ENCODE assay signal across 8 cellular contexts in genomic region chr19:47391510-47392223, GRCh38. TPM values are rescaled to one million over a fixed set of nuclear protein-coding genes. Genes with fewer than 3 reads are reported as not detected.
DNase-seq lines count a peak whose midpoint lies in the region; ATAC-seq and TF ChIP-seq lines count a peak whose summit lies in the region.

No MANE protein-coding gene starts in this region.

- H2AFZ ChIP-seq in GM23248, result no peak overlapping the region

- in situ Hi-C loops in GM23248 (cut with MboI), result no loop called here

- 32 to 35% methylated on average over 15 of the region's 15 CpGs for WGBS in GM23248 (ENCODE audit: low coverage in 1 of 2, low lambda C conversion rate in 2 of 2, missing lambda C conversion rate in 2 of 2), 2 experiments
- 32 to 37% methylated on average over 15 of the region's 15 CpGs for WGBS in lung, 2 donors

- H3K9me3 ChIP-seq in GM23248 (ENCODE audit: low read depth) (no peaks in the 10 kb centered on the region), lung (ENCODE audit: control insufficient read depth in 2 of 2, insufficient read depth in 1 of 2, low read length in 1 of 2) (no peaks in the 10 kb centered on the region)

- H3K4me3 ChIP-seq in AG10803 (ENCODE audit: low read length), result no peak overlapping the region
- H3K4me3 ChIP-seq in GM23248, result no peak overlapping the region
- no peak overlapping the region for H3K4me3 ChIP-seq in lung

- H3K27me3 ChIP-seq in GM23248 (replicated peaks; ENCODE audit: insufficient read depth) (0 out of 2 replicates have a peak, but pooled peaks cover 4% of the 10 kb centered on the region), lung (ENCODE audit: control insufficient read depth, insufficient read depth) (no peaks in the 10 kb centered on the region)

- H3K27ac ChIP-seq in GM23248, result no peak overlapping the region
- H3K27ac ChIP-seq in lung (ENCODE audit: low read depth in 1 of 2, low read length in 1 of 2), result no peak overlapping the region

- ATAC-seq in lung (ENCODE audit: insufficient read depth, low FRiP score) (peak; percentile 67), HG03442 (IDR thresholded peaks at IDR 0.05; ENCODE audit: unreplicated experiment) (no peak)

- H3K79me2 ChIP-seq in GM23248 (ENCODE audit: insufficient read depth), result no peaks in the 10 kb centered on the region

- H3F3A ChIP-seq in GM23248 (ENCODE audit: insufficient read depth), result no peaks in the 10 kb centered on the region

- H3K36me3 ChIP-seq in GM23248 (ENCODE audit: low read depth) (no peaks in the 10 kb centered on the region), lung (ENCODE audit: control insufficient read depth in 2 of 2, insufficient read depth in 2 of 2, low read length in 2 of 2) (no peaks in the 10 kb centered on the region)

- H3K9ac ChIP-seq in GM23248, result no peak overlapping the region

- peak; percentile 64 for DNase-seq in AG10803 (ENCODE audit: low read depth)
- peak; percentile 76 for DNase-seq in GM23248
- peak; percentile 71 for DNase-seq in NCI-H748 (lab: John Stamatoyannopoulos, UW; ENCODE audit: unreplicated experiment)
- DNase-seq in activated CD4-positive, alpha-beta T cell treated with anti-CD3 and anti-CD28 coated beads, Interleukin-2, amount 50 U/mL, for 4 hours, result peak; percentile 79 to 82
- peak; percentile 85 for DNase-seq in ecto neural progenitor cell (ENCODE audit: low spot score)
- DNase-seq in lung (ENCODE audit: low spot score), result peak; percentile 84
- peak; percentile 70 for DNase-seq in stimulated activated CD8-positive, alpha-beta memory T cell treated with anti-CD3 and anti-CD28 coated beads, Interleukin-15, amount 100 ng/mL, for 1 hour (ENCODE audit: low read depth)

- no peaks in the 10 kb centered on the region for H4K20me1 ChIP-seq in GM23248 (ENCODE audit: insufficient read depth)

- H3K9me2 ChIP-seq in GM23248 (ENCODE audit: insufficient read depth), result no peaks in the 10 kb centered on the region

- no peak overlapping the region for H3K4me2 ChIP-seq in GM23248 (ENCODE audit: unreplicated experiment)

- TF ChIP-seq CTCF in AG10803 (conservative IDR thresholded peaks at IDR 0.05; ENCODE audit: low read length) (peak; percentile 93), lung (IDR thresholded peaks at IDR 0.05; ENCODE audit: control extremely low read depth, extremely low read depth) (peak; percentile 65)

- H3K4me1 ChIP-seq in GM23248 (ENCODE audit: insufficient read depth), result no peaks in the 10 kb centered on the region
- H3K4me1 ChIP-seq in lung (ENCODE audit: control insufficient read depth in 2 of 2, insufficient read depth in 2 of 2, low read length in 2 of 2), result no peaks in the 10 kb centered on the region

RNA-seq across cellular contexts. Expression of gene MEIS3, which starts 27.7 kb away (rescaled TPM):
- total RNA-seq in GM23248 (2014; rRNA removed; shearing (Covaris generic)), result 51.5 and 56.1 TPM in 2 replicates
- polyA plus RNA-seq in GM23248 (2016; fragmentation: Nextera tagmentation; extraction: Ambion mirVana), result 17.6 and 20.1 TPM in 2 replicates
- 10 to 100 TPM in 1 of 2 donors, 1 to 10 TPM in 1; 8.6 to 10.2 TPM for total RNA-seq in lung
- polyA plus RNA-seq in lung, result 1 to 10 TPM; 3.8 to 7.3 TPM

RNA-seq across cellular contexts. Expression of gene DHX34, which starts 42.6 kb away (rescaled TPM):
- 11.0 and 13.2 TPM in 2 replicates for total RNA-seq in GM23248 (2014; rRNA removed; shearing (Covaris generic))
- polyA plus RNA-seq in GM23248 (2016; fragmentation: Nextera tagmentation; extraction: Ambion mirVana), result 7.7 TPM in 2 replicates
- 10 to 100 TPM; 14.8 to 18.2 TPM for total RNA-seq in lung
- polyA plus RNA-seq in lung, result 10 to 100 TPM; 13.5 to 24.2 TPM

RNA-seq across cellular contexts. Expression of gene C5AR2, which starts 59.7 kb away (rescaled TPM):
- 1.3 and 1.9 TPM in 2 replicates for total RNA-seq in GM23248 (2014; rRNA removed; shearing (Covaris generic))
- polyA plus RNA-seq in GM23248 (2016; fragmentation: Nextera tagmentation; extraction: Ambion mirVana), result 0.03 and 0.29 TPM in 2 replicates
- total RNA-seq in lung, result 10 to 100 TPM in 1 of 2 donors, 1 to 10 TPM in 1; 2.7 to 12.6 TPM
- polyA plus RNA-seq in lung, result 10 to 100 TPM in 1 of 2 donors, 1 to 10 TPM in 1; 1.0 to 17.4 TPM
